8 cellular contexts compared by ENCODE assay signal in genomic region chr20:62938105-62938888, GRCh38. TPM values are rescaled to one million over a fixed set of nuclear protein-coding genes. Genes with fewer than 3 reads are reported as not detected.
DNase-seq lines count a peak whose midpoint lies in the region; ATAC-seq lines count a peak whose summit lies in the region.

Gene GID8, plus strand, starts transcription at chr20:62938147. Its CDS starts 3,356 bp downstream, at chr20:62941503.

- peak within 1 kb of the TSS; percentile 97 for H3K18ac ChIP-seq in neuronal stem cell (ENCODE audit: low read length)

- peaks cover 8% of the 10 kb centered on the region for H3K79me1 ChIP-seq in neuronal stem cell (ENCODE audit: low read depth, low read length)

- H3K4me3 ChIP-seq in neuronal stem cell (ENCODE audit: low read length in 2 of 2): peak within 1 kb of the TSS; percentile 92 to 98

- peak within 1 kb of the TSS; percentile 95 for H4K8ac ChIP-seq in neuronal stem cell (ENCODE audit: low read depth, low read length)

- peak within 1 kb of the TSS; percentile 97 for H3K4me3 Mint-ChIP-seq in activated naive CD4-positive, alpha-beta T cell treated with anti-CD3 and anti-CD28 coated beads for 36 hours

- H3K9me3 Mint-ChIP-seq in activated naive CD4-positive, alpha-beta T cell treated with anti-CD3 and anti-CD28 coated beads for 36 hours: no peaks in the 10 kb centered on the region

- CTCF ChIA-PET in activated naive CD4-positive, alpha-beta T cell treated with anti-CD3 and anti-CD28 coated beads for 36 hours (lab: Charles Lee): interaction anchor here (0.6 to 2.1 kb wide), 5 partner anchors 11 to 75 kb away, joined by 3 to 5 read pairs (median 4); partner anchors contain the start of gene SLC17A9

- peak within 1 kb of the TSS; percentile 99 for H2AK5ac ChIP-seq in neuronal stem cell (ENCODE audit: low read depth, low read length)

- H2AFZ ChIP-seq in neuronal stem cell (ENCODE audit: low read length): peak within 1 kb of the TSS; percentile 92

- H4K91ac ChIP-seq in neuronal stem cell (ENCODE audit: low read depth, low read length, poor library complexity): peak within 1 kb of the TSS; percentile 93

- H3K4me1 ChIP-seq in neuronal stem cell (ENCODE audit: control insufficient read depth in 2 of 2, insufficient read depth in 1 of 2, low read depth in 1 of 2, low read length in 2 of 2): peaks cover 3 to 8% of the 10 kb centered on the region in 2 donors

- peaks cover 30 to 65% of the 10 kb centered on the region in 2 donors for H3K36me3 ChIP-seq in neuronal stem cell (replicated peaks in 1 of 2; ENCODE audit: control insufficient read depth in 2 of 2, insufficient read depth in 2 of 2, low read length in 2 of 2)

- peak within 1 kb of the TSS; percentile 94 for H3K9ac ChIP-seq in neuronal stem cell (ENCODE audit: low read depth, low read length, poor library complexity)

- peak within 1 kb of the TSS; percentile 98 for H3K23ac ChIP-seq in neuronal stem cell (ENCODE audit: low read depth, low read length, poor library complexity)

- peak; percentile 49 for ATAC-seq in HG02678 (IDR thresholded peaks at IDR 0.05; ENCODE audit: unreplicated experiment)

- no peak within 1 kb of the TSS for H2BK15ac ChIP-seq in neuronal stem cell (ENCODE audit: low read length)

- no peaks in the 10 kb centered on the region for H3K9me3 ChIP-seq in neuronal stem cell (replicated peaks in 1 of 2; ENCODE audit: control insufficient read depth in 2 of 2, insufficient read depth in 1 of 2, low read depth in 1 of 2, low read length in 2 of 2)

- peak within 1 kb of the TSS; percentile 66 for H3K4me2 ChIP-seq in neuronal stem cell (ENCODE audit: insufficient read depth, low read length, poor library complexity, severe bottlenecking)

- peak within 1 kb of the TSS; percentile 42 for H2BK5ac ChIP-seq in neuronal stem cell (ENCODE audit: low read length)

- DNase-seq in NCI-H82 (lab: John Stamatoyannopoulos, UW) (peak; percentile 46), NCI-H82 treated with DMSO at 0.1 percent for 48 hours (lab: John Stamatoyannopoulos, UW; ENCODE audit: unreplicated experiment) (no peak), NCI-H460 (ENCODE audit: extremely low read depth, low read depth) (no peak), globus pallidus (ENCODE audit: low spot score) (peak; percentile 27), neuronal stem cell (ENCODE audit: low spot score) (no peak), NCI-H1436 treated with DMSO at 0.1 percent for 48 hours (lab: John Stamatoyannopoulos, UW) (no peak)
- DNase-seq in activated naive CD4-positive, alpha-beta T cell treated with anti-CD3 and anti-CD28 coated beads for 36 hours: peak; percentile 47

- H3K4me1 Mint-ChIP-seq in activated naive CD4-positive, alpha-beta T cell treated with anti-CD3 and anti-CD28 coated beads for 36 hours (ENCODE audit: low read depth): peaks cover 34% of the 10 kb centered on the region

- H3K27me3 ChIP-seq in neuronal stem cell (ENCODE audit: control insufficient read depth in 3 of 3, insufficient read depth in 3 of 3, low read depth in 1 of 3, low read length in 3 of 3): no peaks in the 10 kb centered on the region

- no peaks in the 10 kb centered on the region for H3K27me3 Mint-ChIP-seq in activated naive CD4-positive, alpha-beta T cell treated with anti-CD3 and anti-CD28 coated beads for 36 hours (ENCODE audit: low read depth)

- H3K27ac ChIP-seq in neuronal stem cell (replicated peaks; ENCODE audit: low read length): peak within 1 kb of the TSS; percentile 75

- peak within 1 kb of the TSS; percentile 94 for H3K27ac Mint-ChIP-seq in activated naive CD4-positive, alpha-beta T cell treated with anti-CD3 and anti-CD28 coated beads for 36 hours

- H2BK12ac ChIP-seq in neuronal stem cell (ENCODE audit: low read length): peak within 1 kb of the TSS; percentile 95

- H3K14ac ChIP-seq in neuronal stem cell (ENCODE audit: low read length): peak within 1 kb of the TSS; percentile 78

- intact Hi-C loops in activated naive CD4-positive, alpha-beta T cell treated with anti-CD3 and anti-CD28 coated beads for 36 hours (cut with micrococcal nuclease): loop anchor here (1.0 to 5.0 kb wide), 2 partner anchors 16 to 279 kb away; partner anchors contain the start of gene YTHDF1

- no CpG with 5 or more reads among the region's 79 CpGs for WGBS in neuronal stem cell (ENCODE audit: extremely low coverage in 2 of 2, insufficient read length in 2 of 2, insufficient replicate concordance in 1 of 2), 2 donors

- peak within 1 kb of the TSS; percentile 98 for H3K4ac ChIP-seq in neuronal stem cell (ENCODE audit: low read length)

- H2BK120ac ChIP-seq in neuronal stem cell (ENCODE audit: low read depth, low read length): no peak within 1 kb of the TSS

- peaks cover 19% of the 10 kb centered on the region for H3K36me3 Mint-ChIP-seq in activated naive CD4-positive, alpha-beta T cell treated with anti-CD3 and anti-CD28 coated beads for 36 hours (ENCODE audit: low read depth)

RNA-seq across cellular contexts. Expression of gene GID8, which starts in this region (rescaled TPM):
- total RNA-seq in NCI-H460 (2014; rRNA removed; shearing (Covaris generic)): 20.6 and 22.6 TPM in 2 replicates
- 18.3 and 119 TPM in 2 replicates for polyA plus RNA-seq in NCI-H460 (2014; cell fraction: nucleus; rRNA removed)
- total RNA-seq in activated naive CD4-positive, alpha-beta T cell treated with anti-CD3 and anti-CD28 coated beads for 36 hours: 10 to 100 TPM; 32.7 to 34.0 TPM
- 34.3 TPM for polyA plus RNA-seq in neuronal stem cell (2013, experiment 1 of 2)
- 35.7 TPM for polyA plus RNA-seq in neuronal stem cell (2013, experiment 2 of 2)

Comparison
In these comparisons a context has a peak if more than half of its experiments do, and no peak if none do; other contexts are left out.
1. DNase-seq: peak in NCI-H82 (single experiment), activated naive CD4-positive, alpha-beta T cell treated with anti-CD3 and anti-CD28 coated beads for 36 hours (single experiment) and globus pallidus (single experiment); none in NCI-H82 treated with DMSO at 0.1 percent for 48 hours (single experiment), NCI-H460 (single experiment), neuronal stem cell (single experiment) and NCI-H1436 treated with DMSO at 0.1 percent for 48 hours (single experiment).